ENCODE assay signal across 1 cellular context in genomic region chr3:121821421-121822199, GRCh38.
TF ChIP-seq lines count a peak whose summit lies in the region.

No MANE protein-coding gene starts in this region.

TF ChIP-seq in HEK293, 187 proteins besides CTCF, POLR2A, EP300 and RAD21:
- TF ChIP-seq, protein P1, sequence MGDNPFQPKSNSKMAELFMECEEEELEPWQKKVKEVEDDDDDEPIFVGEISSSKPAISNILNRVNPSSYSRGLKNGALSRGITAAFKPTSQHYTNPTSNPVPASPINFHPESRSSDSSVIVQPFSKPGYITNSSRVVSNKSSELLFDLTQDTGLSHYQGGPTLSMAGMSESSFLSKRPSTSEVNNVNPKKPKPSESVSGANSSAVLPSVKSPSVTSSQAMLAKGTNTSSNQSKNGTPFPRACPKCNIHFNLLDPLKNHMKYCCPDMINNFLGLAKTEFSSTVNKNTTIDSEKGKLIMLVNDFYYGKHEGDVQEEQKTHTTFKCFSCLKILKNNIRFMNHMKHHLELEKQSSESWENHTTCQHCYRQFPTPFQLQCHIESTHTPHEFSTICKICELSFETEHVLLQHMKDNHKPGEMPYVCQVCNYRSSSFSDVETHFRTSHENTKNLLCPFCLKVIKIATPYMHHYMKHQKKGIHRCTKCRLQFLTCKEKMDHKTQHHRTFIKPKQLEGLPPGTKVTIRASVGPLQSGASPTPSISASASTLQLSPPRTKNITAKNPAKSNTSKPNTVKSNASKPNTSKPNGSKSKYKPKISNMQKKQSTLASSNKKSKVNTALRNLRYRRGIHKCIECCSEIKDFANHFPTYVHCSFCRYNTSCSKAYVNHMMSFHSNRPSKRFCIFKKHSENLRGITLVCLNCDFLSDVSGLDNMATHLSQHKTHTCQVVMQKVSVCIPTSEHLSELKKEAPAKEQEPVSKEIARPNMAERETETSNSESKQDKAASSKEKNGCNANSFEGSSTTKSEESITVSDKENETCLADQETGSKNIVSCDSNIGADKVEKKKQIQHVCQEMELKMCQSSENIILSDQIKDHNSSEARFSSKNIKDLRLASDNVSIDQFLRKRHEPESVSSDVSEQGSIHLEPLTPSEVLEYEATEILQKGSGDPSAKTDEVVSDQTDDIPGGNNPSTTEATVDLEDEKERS (tag by site-specific recombination; IDR thresholded peaks at IDR 0.05), result no peak
- peak; percentile 89 for TF ChIP-seq ZNF10 (tag by site-specific recombination; IDR thresholded peaks at IDR 0.05)
